In genomic region chr5:93421987-93422391, GRCh38 we compare ENCODE assay signal across 15 cellular contexts.
A peak's percentile ranks its signal among the peaks of the same experiment; 100 is the strongest.
DNase-seq lines count a peak whose midpoint lies in the region; ATAC-seq and TF ChIP-seq lines count a peak whose summit lies in the region.
"Had no signal": no experiment of that assay in that cellular context is flagged by ENCODE, and none has a peak within 500 bp of the region (broad histone marks: within the 10 kb centered on the region; RNA-seq: fewer than 3 reads in every experiment).

No MANE protein-coding gene starts in this region.

- H3K4me3 Mint-ChIP-seq in H9 (peak overlapping the region; percentile 0 to 54; a peak in 3 of 5 replicates), WTC11 (peak overlapping the region; percentile 20)
- H3K4me3 Mint-ChIP-seq: activated CD4-positive, alpha-beta memory T cell treated with anti-CD3 and anti-CD28 coated beads for 36 hours; activated naive CD8-positive, alpha-beta T cell treated with anti-CD3 and anti-CD28 coated beads, Interleukin-2, amount 50 U/mL, for 24 hours had no signal

- H3K4me3 ChIP-seq in iPS-20b (ENCODE audit: low read length) (peak overlapping the region; percentile 40; the same call in 1 of the 2 replicates), parathyroid adenoma (ENCODE audit: low read depth, low read length) (no peak overlapping the region), body of pancreas (no peak overlapping the region), breast epithelium (no peak overlapping the region)
- H3K4me3 ChIP-seq: mucosa of descending colon had no signal

- no peak overlapping the region for H2BK12ac ChIP-seq in H9 (ENCODE audit: insufficient read length, low read depth, low read length)

- H2AK5ac ChIP-seq in H9 (ENCODE audit: insufficient read length, low read length), result no peak overlapping the region

- H2BK20ac ChIP-seq in H9 (ENCODE audit: low read depth, low read length, poor library complexity, severe bottlenecking), result no peak overlapping the region

- H3K36me3 Mint-ChIP-seq in H9 (ENCODE audit: insufficient read depth in 1 of 3, low read depth in 3 of 3) (no peaks in the 10 kb centered on the region; a peak in 1 of 7 replicates), WTC11 (no peaks in the 10 kb centered on the region)
- H3K36me3 Mint-ChIP-seq: activated CD4-positive, alpha-beta memory T cell treated with anti-CD3 and anti-CD28 coated beads for 36 hours had no signal

- H3K4me1 ChIP-seq in H9 (ENCODE audit: insufficient read depth, low read length), result peaks cover 16% of the 10 kb centered on the region
- H3K4me1 ChIP-seq in iPS-20b (ENCODE audit: insufficient read depth, low read length), result peaks cover 45% of the 10 kb centered on the region
- no peaks in the 10 kb centered on the region for H3K4me1 ChIP-seq in parathyroid adenoma
- H3K4me1 ChIP-seq in body of pancreas, result no peaks in the 10 kb centered on the region
- no peaks in the 10 kb centered on the region for H3K4me1 ChIP-seq in breast epithelium

- peak; percentile 51 for ATAC-seq in WTC11
- no peak for ATAC-seq in body of pancreas
- ATAC-seq: activated naive CD8-positive, alpha-beta T cell treated with anti-CD3 and anti-CD28 coated beads, Interleukin-2, amount 50 U/mL, for 24 hours; mucosa of descending colon had no signal

- H3K27me3 ChIP-seq in H9 (ENCODE audit: insufficient read depth, low read length), result no peaks in the 10 kb centered on the region
- H3K27me3 ChIP-seq in iPS-20b (ENCODE audit: insufficient read depth, low read length), result no peaks in the 10 kb centered on the region
- no peaks in the 10 kb centered on the region for H3K27me3 ChIP-seq in parathyroid adenoma (ENCODE audit: control insufficient read depth, insufficient read depth, low read length)
- no peaks in the 10 kb centered on the region for H3K27me3 ChIP-seq in body of pancreas
- H3K27me3 ChIP-seq in breast epithelium, result no peaks in the 10 kb centered on the region

- no peak overlapping the region for H3K9ac ChIP-seq in H9 (ENCODE audit: extremely low read depth, insufficient read length, low read length)
- H3K9ac ChIP-seq in iPS-20b (ENCODE audit: low read depth, low read length), result peak overlapping the region; percentile 62; the same call in 1 of the 2 replicates
- H3K9ac ChIP-seq in parathyroid adenoma, result no peak overlapping the region

- H3K4me2 ChIP-seq in H9 (ENCODE audit: insufficient read depth, insufficient read length, low read length) (peak overlapping the region; percentile 4), parathyroid adenoma (ENCODE audit: low read length) (peak overlapping the region; percentile 0)

- DNase-seq in H9, result peak; percentile 55
- DNase-seq in WTC11 (ENCODE audit: low spot score), result peak; percentile 29
- no peak for DNase-seq in body of pancreas
- DNase-seq in stimulated activated CD4-positive, alpha-beta T cell treated with anti-CD3 and anti-CD28 coated beads, Interleukin-15, amount 100 ng/mL, for 24 hours, result no peak
- no peak for DNase-seq in NCI-H2081 treated with DMSO at 0.1 percent for 48 hours (lab: John Stamatoyannopoulos, UW)
- DNase-seq in breast epithelium (ENCODE audit: low spot score in 2 of 2), result no peak
- DNase-seq: activated CD4-positive, alpha-beta memory T cell treated with anti-CD3 and anti-CD28 coated beads for 36 hours; activated naive CD8-positive, alpha-beta T cell treated with anti-CD3 and anti-CD28 coated beads, Interleukin-2, amount 50 U/mL, for 24 hours; KBM-7; mucosa of descending colon; NCI-H345 had no signal

- H3K27ac ChIP-seq in H9 (ENCODE audit: insufficient read length, low read depth, low read length), result no peak overlapping the region
- peak overlapping the region; percentile 88 for H3K27ac ChIP-seq in iPS-20b (ENCODE audit: low read length)
- no peak overlapping the region for H3K27ac ChIP-seq in parathyroid adenoma
- peak overlapping the region in 2 of 4 donors; percentile 34 to 58 for H3K27ac ChIP-seq in body of pancreas
- peak overlapping the region in 1 of 2 donors; percentile 12 for H3K27ac ChIP-seq in breast epithelium
- H3K27ac ChIP-seq: HL-60 had no signal

- H4K91ac ChIP-seq in H9 (ENCODE audit: insufficient read length, low read depth, low read length), result no peak overlapping the region

- no peaks in the 10 kb centered on the region for H3K9me3 Mint-ChIP-seq in H9
- H3K9me3 Mint-ChIP-seq in WTC11, result no peaks in the 10 kb centered on the region
- H3K9me3 Mint-ChIP-seq: activated CD4-positive, alpha-beta memory T cell treated with anti-CD3 and anti-CD28 coated beads for 36 hours; activated naive CD8-positive, alpha-beta T cell treated with anti-CD3 and anti-CD28 coated beads, Interleukin-2, amount 50 U/mL, for 24 hours had no signal

- H2BK15ac ChIP-seq in H9 (ENCODE audit: low read depth, low read length), result no peak overlapping the region

- no peak overlapping the region for H3T11ph ChIP-seq in H9 (ENCODE audit: low read length)

- no peak overlapping the region for H3K14ac ChIP-seq in H9 (ENCODE audit: insufficient read depth, low read length)

- no peaks in the 10 kb centered on the region for H3K9me3 ChIP-seq in H9 (ENCODE audit: control insufficient read depth, low read depth, low read length)
- no peaks in the 10 kb centered on the region for H3K9me3 ChIP-seq in iPS-20b (ENCODE audit: insufficient read depth, low read depth, low read length)
- H3K9me3 ChIP-seq in parathyroid adenoma (ENCODE audit: control insufficient read depth, low read length), result no peaks in the 10 kb centered on the region
- H3K9me3 ChIP-seq in body of pancreas, result no peaks in the 10 kb centered on the region
- no peaks in the 10 kb centered on the region for H3K9me3 ChIP-seq in breast epithelium
- H3K9me3 ChIP-seq: mucosa of descending colon had no signal

- H3K27me3 Mint-ChIP-seq in H9 (ENCODE audit: low read depth) (no peaks in the 10 kb centered on the region), WTC11 (ENCODE audit: low read depth) (no peaks in the 10 kb centered on the region)
- H3K27me3 Mint-ChIP-seq: progenitor cell of endocrine pancreas had no signal

- CTCF ChIA-PET in WTC11 (lab: Charles Lee), result interaction anchor here (1.0 kb wide), 1 partner anchor 41 kb away, joined by 4 read pairs; no protein-coding TSS in a partner anchor

- no peaks in the 10 kb centered on the region for H3K79me2 ChIP-seq in H9 (ENCODE audit: insufficient read depth, low read length)
- no peaks in the 10 kb centered on the region for H3K79me2 ChIP-seq in parathyroid adenoma

- H3K36me3 ChIP-seq in iPS-20b (ENCODE audit: insufficient read depth, low read depth, low read length) (no peaks in the 10 kb centered on the region), parathyroid adenoma (ENCODE audit: control insufficient read depth, insufficient read depth, low read length) (no peaks in the 10 kb centered on the region), body of pancreas (replicated peaks in 1 of 2; ENCODE audit: insufficient read depth in 1 of 2, low read depth in 2 of 2) (no peaks in the 10 kb centered on the region), breast epithelium (no peaks in the 10 kb centered on the region)

- no peak overlapping the region for H3K4ac ChIP-seq in H9 (ENCODE audit: low read depth, low read length)

- H3K18ac ChIP-seq in H9 (ENCODE audit: insufficient read length, low read depth, low read length), result no peak overlapping the region

- POLR2A ChIA-PET in WTC11 (lab: Charles Lee), result interaction anchor here (0.7 kb wide), 1 partner anchor 14 kb away, joined by 4 read pairs; no protein-coding TSS in a partner anchor

- H2BK120ac ChIP-seq in H9 (ENCODE audit: low read depth, low read length, poor library complexity, severe bottlenecking), result no peak overlapping the region

- H3K27ac Mint-ChIP-seq in H9 (peak overlapping the region; percentile 2 to 92 (median 92); a peak in 6 of 7 replicates), WTC11 (peak overlapping the region; percentile 93)
- H3K27ac Mint-ChIP-seq: activated CD4-positive, alpha-beta memory T cell treated with anti-CD3 and anti-CD28 coated beads for 36 hours; activated naive CD8-positive, alpha-beta T cell treated with anti-CD3 and anti-CD28 coated beads, Interleukin-2, amount 50 U/mL, for 24 hours; progenitor cell of endocrine pancreas had no signal

- H3K4me1 Mint-ChIP-seq in H9 (peaks cover 52 to 56% of the 10 kb centered on the region in 2 experiments), WTC11 (peaks cover 68% of the 10 kb centered on the region)
- H3K4me1 Mint-ChIP-seq: activated naive CD8-positive, alpha-beta T cell treated with anti-CD3 and anti-CD28 coated beads, Interleukin-2, amount 50 U/mL, for 24 hours had no signal

- no CpG with 5 or more reads among the region's 9 CpGs for WGBS in H9 (ENCODE audit: extremely low coverage, insufficient read length, low lambda C conversion rate)
- WGBS in body of pancreas, 2 donors, result 57 to 59% methylated on average over 9 of the region's 9 CpGs

- H3K56ac ChIP-seq in H9 (ENCODE audit: insufficient read length, low read depth, low read length), result no peak overlapping the region

- H4K20me1 ChIP-seq in H9 (ENCODE audit: control insufficient read depth, insufficient read depth, insufficient read length), result no peaks in the 10 kb centered on the region

- H4K8ac ChIP-seq in H9 (replicated peaks; ENCODE audit: insufficient read length, low read depth, low read length), result no peak overlapping the region

- H3K23ac ChIP-seq in H9 (ENCODE audit: insufficient read length, low read depth, low read length), result no peak overlapping the region

- H2AFZ ChIP-seq in H9 (ENCODE audit: low read length) (no peak overlapping the region), parathyroid adenoma (peak overlapping the region; percentile 35)

- no peak overlapping the region for H2BK5ac ChIP-seq in H9 (ENCODE audit: insufficient read length, low read length)

- intact Hi-C loops in body of pancreas (cut with DNase I), result no loop called here
- intact Hi-C loops in breast epithelium (cut with DNase I; ENCODE audit: low total_unique reads), result no loop called here

- no peak overlapping the region for H4K5ac ChIP-seq in H9 (ENCODE audit: insufficient read length, low read depth, low read length)

- no peaks in the 10 kb centered on the region for H3K79me1 ChIP-seq in H9 (ENCODE audit: insufficient read depth, low read depth, low read length, poor library complexity, severe bottlenecking)

- TF ChIP-seq POLR2A in body of pancreas (IDR thresholded peaks at IDR 0.05) (no peak), breast epithelium (IDR thresholded peaks at IDR 0.05) (no peak)

- no peak for TF ChIP-seq CTCF in H9 (conservative IDR thresholded peaks at IDR 0.05)
- no peak for TF ChIP-seq CTCF in WTC11 (IDR thresholded peaks at IDR 0.05)
- no peak for TF ChIP-seq CTCF in parathyroid adenoma (IDR thresholded peaks at IDR 0.05)
- no peak for TF ChIP-seq CTCF in body of pancreas (IDR thresholded peaks at IDR 0.05)
- TF ChIP-seq CTCF in breast epithelium (IDR thresholded peaks at IDR 0.05), result no peak

- H3K23me2 ChIP-seq in H9 (ENCODE audit: insufficient read length, low read depth, low read length, poor library complexity, severe bottlenecking), result no peaks in the 10 kb centered on the region

TF ChIP-seq in WTC11, 78 proteins besides CTCF, POLR2A, EP300 and RAD21 (continues in another document):
- TF ChIP-seq JUN (CRISPR knock-in tag; IDR thresholded peaks at IDR 0.05), result no peak

Comparison
In these comparisons a context has a peak if more than half of its experiments do, and no peak if none do; other contexts are left out.
1. DNase-seq: peak in H9 (single experiment) and WTC11 (single experiment); none in body of pancreas (0 of 4), stimulated activated CD4-positive, alpha-beta T cell treated with anti-CD3 and anti-CD28 coated beads, Interleukin-15, amount 100 ng/mL, for 24 hours (single experiment), NCI-H2081 treated with DMSO at 0.1 percent for 48 hours (single experiment) and breast epithelium (0 of 2).